ENCODE assay signal across 8 cellular contexts in genomic region chr1:197356723-197357533, GRCh38.
DNase-seq lines count a peak whose midpoint lies in the region; ATAC-seq and TF ChIP-seq lines count a peak whose summit lies in the region.

No MANE protein-coding gene starts in this region.

- no peak for TF ChIP-seq POLR2A in gastrocnemius medialis (IDR thresholded peaks at IDR 0.05)

- no peaks in the 10 kb centered on the region for H3K36me3 Mint-ChIP-seq in activated naive CD8-positive, alpha-beta T cell treated with anti-CD3 and anti-CD28 coated beads for 36 hours
- H3K36me3 Mint-ChIP-seq in activated T-helper 2 cell treated with anti-CD3 and anti-CD28 coated beads, Interferon-gamma antibody, Interleukin-2, Interleukin-4, amounts not matched to agents 10 μg/mL and 5 μg/mL and 100 μg/mL, durations not matched to agents 14 hours and 24 hours and 36 hours (ENCODE audit: low read depth), result no peaks in the 10 kb centered on the region

- peak; percentile 74 for ATAC-seq in GM18498 (IDR thresholded peaks at IDR 0.05; ENCODE audit: unreplicated experiment)
- peak; percentile 57 for ATAC-seq in HG03025 (IDR thresholded peaks at IDR 0.05; ENCODE audit: low FRiP score, unreplicated experiment)
- ATAC-seq in left cardiac atrium, result peak; percentile 44 to 59
- peak in 1 of 2 donors; percentile 65 for ATAC-seq in gastrocnemius medialis

- TF ChIP-seq CTCF in BE2C (IDR thresholded peaks at IDR 0.05; ENCODE audit: low read depth, low read length), result peak; percentile 90
- peak; percentile 42 to 63 (median 53) for TF ChIP-seq CTCF in gastrocnemius medialis (IDR thresholded peaks at IDR 0.05 in 4 of 5, conservative IDR thresholded peaks at IDR 0.05 in 1 of 5)

- DNase-seq in BE2C, result peak; percentile 54
- peak; percentile 26 for DNase-seq in NCI-H345 treated with DMSO at 0.1 percent for 48 hours (lab: John Stamatoyannopoulos, UW; ENCODE audit: unreplicated experiment)
- DNase-seq in activated naive CD8-positive, alpha-beta T cell treated with anti-CD3 and anti-CD28 coated beads for 36 hours, result peak; percentile 3
- peak; percentile 23 for DNase-seq in left cardiac atrium
- no peak for DNase-seq in gastrocnemius medialis
- no peak for DNase-seq in activated T-helper 2 cell treated with anti-CD3 and anti-CD28 coated beads, Interferon-gamma antibody, Interleukin-2, Interleukin-4, amounts not matched to agents 10 μg/mL and 5 μg/mL and 100 μg/mL, durations not matched to agents 14 hours and 24 hours and 36 hours (ENCODE audit: low spot score)

- no peaks in the 10 kb centered on the region for H3K27me3 Mint-ChIP-seq in activated naive CD8-positive, alpha-beta T cell treated with anti-CD3 and anti-CD28 coated beads for 36 hours
- H3K27me3 Mint-ChIP-seq in activated T-helper 2 cell treated with anti-CD3 and anti-CD28 coated beads, Interferon-gamma antibody, Interleukin-2, Interleukin-4, amounts not matched to agents 10 μg/mL and 5 μg/mL and 100 μg/mL, durations not matched to agents 14 hours and 24 hours and 36 hours (ENCODE audit: low read depth), result peaks cover 1% of the 10 kb centered on the region

- H3K9me3 ChIP-seq in BE2C (no peaks in the 10 kb centered on the region), gastrocnemius medialis (no peaks in the 10 kb centered on the region)

- H3K4me1 ChIP-seq in BE2C (no peaks in the 10 kb centered on the region; the same call in 1 of the 2 replicates), gastrocnemius medialis (no peaks in the 10 kb centered on the region)

- H3K4me3 ChIP-seq in BE2C (ENCODE audit: low read depth, low read length) (no peak overlapping the region), gastrocnemius medialis (no peak overlapping the region)

- H3K36me3 ChIP-seq in BE2C (no peaks in the 10 kb centered on the region), gastrocnemius medialis (no peaks in the 10 kb centered on the region)

- no peak overlapping the region for H3K27ac Mint-ChIP-seq in activated naive CD8-positive, alpha-beta T cell treated with anti-CD3 and anti-CD28 coated beads for 36 hours
- no peak overlapping the region for H3K27ac Mint-ChIP-seq in activated T-helper 2 cell treated with anti-CD3 and anti-CD28 coated beads, Interferon-gamma antibody, Interleukin-2, Interleukin-4, amounts not matched to agents 10 μg/mL and 5 μg/mL and 100 μg/mL, durations not matched to agents 14 hours and 24 hours and 36 hours

- H3K27ac ChIP-seq in gastrocnemius medialis, result no peak overlapping the region

- in situ Hi-C loops in gastrocnemius medialis (cut with MboI; ENCODE audit: low sequenced_read_pairs in 4 of 4), result loop anchor here in 1 of 4 donors (25.0 kb wide), 1 partner anchor 170 kb away; no protein-coding TSS in a partner anchor

- no peak overlapping the region for H3K4me3 Mint-ChIP-seq in activated naive CD8-positive, alpha-beta T cell treated with anti-CD3 and anti-CD28 coated beads for 36 hours
- no peak overlapping the region for H3K4me3 Mint-ChIP-seq in activated T-helper 2 cell treated with anti-CD3 and anti-CD28 coated beads, Interferon-gamma antibody, Interleukin-2, Interleukin-4, amounts not matched to agents 10 μg/mL and 5 μg/mL and 100 μg/mL, durations not matched to agents 14 hours and 24 hours and 36 hours (ENCODE audit: low read depth)

- no peaks in the 10 kb centered on the region for H3K4me1 Mint-ChIP-seq in activated naive CD8-positive, alpha-beta T cell treated with anti-CD3 and anti-CD28 coated beads for 36 hours
- no peaks in the 10 kb centered on the region for H3K4me1 Mint-ChIP-seq in activated T-helper 2 cell treated with anti-CD3 and anti-CD28 coated beads, Interferon-gamma antibody, Interleukin-2, Interleukin-4, amounts not matched to agents 10 μg/mL and 5 μg/mL and 100 μg/mL, durations not matched to agents 14 hours and 24 hours and 36 hours (ENCODE audit: low read depth)

- H3K9me3 Mint-ChIP-seq in activated naive CD8-positive, alpha-beta T cell treated with anti-CD3 and anti-CD28 coated beads for 36 hours, result no peaks in the 10 kb centered on the region
- H3K9me3 Mint-ChIP-seq in activated T-helper 2 cell treated with anti-CD3 and anti-CD28 coated beads, Interferon-gamma antibody, Interleukin-2, Interleukin-4, amounts not matched to agents 10 μg/mL and 5 μg/mL and 100 μg/mL, durations not matched to agents 14 hours and 24 hours and 36 hours, result no peaks in the 10 kb centered on the region

- H3K27me3 ChIP-seq in BE2C (no peaks in the 10 kb centered on the region), gastrocnemius medialis (no peaks in the 10 kb centered on the region)

- intact Hi-C loops in left cardiac atrium (cut with DNase I), result loop anchor here in 1 of 2 donors (1.0 to 2.0 kb wide), 2 partner anchors 30 to 177 kb away; no protein-coding TSS in a partner anchor
- intact Hi-C loops in gastrocnemius medialis (cut with DNase I; ENCODE audit: low total_unique reads), result loop anchor here (1.0 to 2.0 kb wide), 2 partner anchors 28 to 177 kb away; no protein-coding TSS in a partner anchor
- intact Hi-C loops in activated T-helper 2 cell treated with anti-CD3 and anti-CD28 coated beads, Interferon-gamma antibody, Interleukin-2, Interleukin-4, amounts not matched to agents 10 μg/mL and 5 μg/mL and 100 μg/mL, durations not matched to agents 14 hours and 24 hours and 36 hours (cut with micrococcal nuclease), result loop anchor here (1.0 to 10.0 kb wide), 3 partner anchors 177 to 632 kb away; no protein-coding TSS in a partner anchor

Comparison
In these comparisons a context has a peak if more than half of its experiments do, and no peak if none do; other contexts are left out.
1. DNase-seq: peak in BE2C (single experiment), NCI-H345 treated with DMSO at 0.1 percent for 48 hours (single experiment), activated naive CD8-positive, alpha-beta T cell treated with anti-CD3 and anti-CD28 coated beads for 36 hours (single experiment) and left cardiac atrium (single experiment); none in gastrocnemius medialis (0 of 2) and activated T-helper 2 cell treated with anti-CD3 and anti-CD28 coated beads, Interferon-gamma antibody, Interleukin-2, Interleukin-4, amounts not matched to agents 10 μg/mL and 5 μg/mL and 100 μg/mL, durations not matched to agents 14 hours and 24 hours and 36 hours (single experiment).